ENCODE assay signal across 19 cellular contexts in the genomic region with DNA sequence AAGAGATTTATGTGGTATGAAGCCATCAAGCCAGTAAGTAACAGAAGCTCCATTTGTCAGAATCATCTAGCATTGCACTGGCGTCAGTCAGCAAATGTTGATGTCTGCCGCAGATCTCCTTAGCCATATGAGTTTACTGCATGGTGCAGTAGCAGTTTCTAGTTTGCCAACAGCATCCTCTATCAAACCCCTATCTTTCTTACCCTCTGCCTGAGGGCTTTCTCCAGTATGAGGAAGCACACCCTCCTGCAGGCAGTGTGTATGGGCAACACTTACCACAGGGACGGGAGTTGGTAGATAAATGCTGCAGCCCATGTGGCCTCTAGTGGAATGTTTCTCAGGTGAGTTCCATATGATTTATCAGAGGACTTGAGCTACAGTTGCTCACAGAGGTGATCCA.
"Had no signal": no experiment of that assay in that cellular context is flagged by ENCODE, and none has a peak within 500 bp of the region (broad histone marks: within the 10 kb centered on the region; RNA-seq: fewer than 3 reads in every experiment).

No MANE protein-coding gene starts in this region.

- H3K4me1 Mint-ChIP-seq: naive thymus-derived CD8-positive, alpha-beta T cell; stimulated activated naive B cell treated with anti-CD40 and anti-IgM and Interleukin-4, amounts not matched to agents 10 μg/mL and 1 μg/mL and 100 μg/mL, for 72 hours; stimulated activated naive CD8-positive, alpha-beta T cell treated with anti-CD3 and anti-CD28 coated beads, Interleukin-15, amount 100 ng/mL, for 72 hours had no signal

- DNase-seq: cortex of kidney; effector memory CD4-positive, alpha-beta T cell; gastrocnemius medialis; glutamatergic neuron; kidney glomerular epithelial cell; mucosa of descending colon; naive thymus-derived CD8-positive, alpha-beta T cell; psoas muscle; retina; right lobe of liver; stimulated activated CD4-positive, alpha-beta T cell treated with anti-CD3 and anti-CD28 coated beads, Interleukin-4, amount 100 ng/mL, for 1 hour; stimulated activated naive B cell treated with anti-CD40 and anti-IgM and Interleukin-4, amounts not matched to agents 10 μg/mL and 1 μg/mL and 100 μg/mL, for 72 hours; stimulated activated naive CD8-positive, alpha-beta T cell treated with anti-CD3 and anti-CD28 coated beads, Interleukin-15, amount 100 ng/mL, for 72 hours; testis; transverse colon had no signal

- H3K9me3 ChIP-seq: esophagus muscularis mucosa, gastrocnemius medialis, mucosa of descending colon, neutrophil, psoas muscle, right lobe of liver, testis, transverse colon had no signal

- H3K27me3 Mint-ChIP-seq: stimulated activated naive B cell treated with anti-CD40 and anti-IgM and Interleukin-4, amounts not matched to agents 10 μg/mL and 1 μg/mL and 100 μg/mL, for 72 hours; stimulated activated naive CD8-positive, alpha-beta T cell treated with anti-CD3 and anti-CD28 coated beads, Interleukin-15, amount 100 ng/mL, for 72 hours had no signal

- H3K4me1 ChIP-seq: gastrocnemius medialis, psoas muscle, testis, transverse colon had no signal

- H3K4me3 Mint-ChIP-seq: naive thymus-derived CD8-positive, alpha-beta T cell; stimulated activated naive B cell treated with anti-CD40 and anti-IgM and Interleukin-4, amounts not matched to agents 10 μg/mL and 1 μg/mL and 100 μg/mL, for 72 hours; stimulated activated naive CD8-positive, alpha-beta T cell treated with anti-CD3 and anti-CD28 coated beads, Interleukin-15, amount 100 ng/mL, for 72 hours had no signal

- H3K4me3 ChIP-seq: esophagus muscularis mucosa, gastrocnemius medialis, mucosa of descending colon, psoas muscle, right lobe of liver, testis, transverse colon had no signal

- H3K27ac ChIP-seq: epithelial cell of prostate, esophagus muscularis mucosa, gastrocnemius medialis, neutrophil, psoas muscle, right lobe of liver, testis, transverse colon had no signal

- ATAC-seq: gastrocnemius medialis; mucosa of descending colon; naive thymus-derived CD8-positive, alpha-beta T cell; psoas muscle; right lobe of liver; stimulated activated naive B cell treated with anti-CD40 and anti-IgM and Interleukin-4, amounts not matched to agents 10 μg/mL and 1 μg/mL and 100 μg/mL, for 72 hours; stimulated activated naive CD8-positive, alpha-beta T cell treated with anti-CD3 and anti-CD28 coated beads, Interleukin-15, amount 100 ng/mL, for 72 hours had no signal

- H3K27me3 ChIP-seq: esophagus muscularis mucosa, gastrocnemius medialis, neutrophil, right lobe of liver, testis, transverse colon had no signal

- H3K36me3 ChIP-seq: esophagus muscularis mucosa, gastrocnemius medialis, neutrophil, right lobe of liver, transverse colon had no signal

- FAIRE-seq: endometrium had no signal

- H3K9me3 Mint-ChIP-seq: stimulated activated naive B cell treated with anti-CD40 and anti-IgM and Interleukin-4, amounts not matched to agents 10 μg/mL and 1 μg/mL and 100 μg/mL, for 72 hours; stimulated activated naive CD8-positive, alpha-beta T cell treated with anti-CD3 and anti-CD28 coated beads, Interleukin-15, amount 100 ng/mL, for 72 hours had no signal

- H3K27ac Mint-ChIP-seq: naive thymus-derived CD8-positive, alpha-beta T cell; stimulated activated naive B cell treated with anti-CD40 and anti-IgM and Interleukin-4, amounts not matched to agents 10 μg/mL and 1 μg/mL and 100 μg/mL, for 72 hours; stimulated activated naive CD8-positive, alpha-beta T cell treated with anti-CD3 and anti-CD28 coated beads, Interleukin-15, amount 100 ng/mL, for 72 hours had no signal

- H3K36me3 Mint-ChIP-seq: naive thymus-derived CD8-positive, alpha-beta T cell; stimulated activated naive B cell treated with anti-CD40 and anti-IgM and Interleukin-4, amounts not matched to agents 10 μg/mL and 1 μg/mL and 100 μg/mL, for 72 hours had no signal
